27 cellular contexts compared by ENCODE assay signal in genomic region chr3:166274996-166275395, GRCh38.
"Had no signal": no experiment of that assay in that cellular context is flagged by ENCODE, and none has a peak within 500 bp of the region (broad histone marks: within the 10 kb centered on the region; RNA-seq: fewer than 3 reads in every experiment).

No MANE protein-coding gene starts in this region.

- DNase-seq: activated CD4-positive, alpha-beta memory T cell treated with anti-CD3 and anti-CD28 coated beads for 36 hours; activated CD4-positive, alpha-beta T cell treated with anti-CD3 and anti-CD28 coated beads for 48 hours; activated CD8-positive, alpha-beta memory T cell treated with anti-CD3 and anti-CD28 coated beads, Interleukin-2, amount 50 U/mL, for 48 hours; activated gamma-delta T cell treated with Interleukin-2 at 50 U/mL for 16 hours; activated naive CD4-positive, alpha-beta T cell treated with anti-CD3 and anti-CD28 coated beads, Interleukin-2, amount 50 U/mL, for 16 hours; activated T-cell treated with anti-CD3 and anti-CD28 coated beads, Interleukin-2, amount 50 U/mL, for 4 hours; amygdala; dermis blood vessel endothelial cell; effector CD4-positive, alpha-beta T cell; esophagus squamous epithelium; heart left ventricle; left lung; lower lobe of right lung; mesendoderm; mucosa of descending colon; right lobe of liver; stimulated activated CD4-positive, alpha-beta T cell treated with anti-CD3 and anti-CD28 coated beads, Interleukin-2, amount 100 ng/mL, for 48 hours; stimulated activated naive CD4-positive, alpha-beta T cell treated with Interleukin-2 at 50 U/mL for 16 hours; T-helper 1 cell; testis; transverse colon; WERI-Rb-1 had no signal

- H3K27me3 Mint-ChIP-seq: activated CD4-positive, alpha-beta memory T cell treated with anti-CD3 and anti-CD28 coated beads for 36 hours; activated T-helper 17 cell treated with anti-CD3 and anti-CD28 coated beads, Interleukin-2, amount 50 U/mL, for 72 hours; central memory CD8-positive, alpha-beta T cell; natural killer cell treated with Interleukin-12 subunit alpha and Interleukin-12 subunit beta and Interleukin-15 and Interleukin-18, amount 100 ng/mL, for 72 hours had no signal

- H3K4me3 ChIP-seq: esophagus squamous epithelium, heart left ventricle, left lung, lower lobe of right lung, mucosa of descending colon, right lobe of liver, testis, transverse colon had no signal

- H3K9me3 ChIP-seq: esophagus squamous epithelium, left lung, lower lobe of right lung, mucosa of descending colon, right lobe of liver, testis, transverse colon had no signal

- H3K27ac Mint-ChIP-seq: activated CD4-positive, alpha-beta memory T cell treated with anti-CD3 and anti-CD28 coated beads for 36 hours; activated T-helper 17 cell treated with anti-CD3 and anti-CD28 coated beads, Interleukin-2, amount 50 U/mL, for 72 hours; natural killer cell treated with Interleukin-12 subunit alpha and Interleukin-12 subunit beta and Interleukin-15 and Interleukin-18, amount 100 ng/mL, for 72 hours; T-helper 2 cell treated with Interferon-gamma antibody and Interleukin-4, amounts not matched to agents 5 μg/mL and 100 μg/mL, for 36 hours had no signal

- H3K4me1 ChIP-seq: esophagus squamous epithelium, heart left ventricle, left lung, lower lobe of right lung, right lobe of liver, testis, transverse colon had no signal

- H3K36me3 Mint-ChIP-seq: activated CD4-positive, alpha-beta memory T cell treated with anti-CD3 and anti-CD28 coated beads for 36 hours had no signal

- H3K36me3 ChIP-seq: esophagus squamous epithelium, heart left ventricle, left lung, lower lobe of right lung, right lobe of liver, transverse colon, WERI-Rb-1 had no signal

- H3K4me1 Mint-ChIP-seq: activated T-helper 17 cell treated with anti-CD3 and anti-CD28 coated beads, Interleukin-2, amount 50 U/mL, for 72 hours; central memory CD8-positive, alpha-beta T cell had no signal

- H3K4me3 Mint-ChIP-seq: activated CD4-positive, alpha-beta memory T cell treated with anti-CD3 and anti-CD28 coated beads for 36 hours; activated T-cell treated with anti-CD3 and anti-CD28 coated beads, Interleukin-2, amount 50 U/mL, for 4 hours; activated T-helper 17 cell treated with anti-CD3 and anti-CD28 coated beads, Interleukin-2, amount 50 U/mL, for 72 hours; central memory CD8-positive, alpha-beta T cell; natural killer cell treated with Interleukin-12 subunit alpha and Interleukin-12 subunit beta and Interleukin-15 and Interleukin-18, amount 100 ng/mL, for 72 hours; T-helper 2 cell treated with Interferon-gamma antibody and Interleukin-4, amounts not matched to agents 5 μg/mL and 100 μg/mL, for 36 hours had no signal

- ATAC-seq: activated CD4-positive, CD25-positive, alpha-beta regulatory T cell treated with anti-CD3 and anti-CD28 coated beads, Interleukin-2, amount 50 U/mL, for 24 hours; activated T-cell treated with anti-CD3 and anti-CD28 coated beads, Interleukin-2, amount 50 U/mL, for 4 hours; activated T-helper 17 cell treated with anti-CD3 and anti-CD28 coated beads, Interleukin-2, amount 50 U/mL, for 72 hours; heart left ventricle; left lung; lower lobe of right lung; mucosa of descending colon; natural killer cell treated with Interleukin-12 subunit alpha and Interleukin-12 subunit beta and Interleukin-15 and Interleukin-18, amount 100 ng/mL, for 72 hours; right lobe of liver had no signal

- H3K27ac ChIP-seq: esophagus squamous epithelium, heart left ventricle, left lung, lower lobe of right lung, right lobe of liver, testis, transverse colon, WERI-Rb-1 had no signal

- H3K27me3 ChIP-seq: esophagus squamous epithelium, heart left ventricle, left lung, right lobe of liver, testis, transverse colon had no signal
